Comparison of ENCODE assay signal across 7 cellular contexts in the genomic region with DNA sequence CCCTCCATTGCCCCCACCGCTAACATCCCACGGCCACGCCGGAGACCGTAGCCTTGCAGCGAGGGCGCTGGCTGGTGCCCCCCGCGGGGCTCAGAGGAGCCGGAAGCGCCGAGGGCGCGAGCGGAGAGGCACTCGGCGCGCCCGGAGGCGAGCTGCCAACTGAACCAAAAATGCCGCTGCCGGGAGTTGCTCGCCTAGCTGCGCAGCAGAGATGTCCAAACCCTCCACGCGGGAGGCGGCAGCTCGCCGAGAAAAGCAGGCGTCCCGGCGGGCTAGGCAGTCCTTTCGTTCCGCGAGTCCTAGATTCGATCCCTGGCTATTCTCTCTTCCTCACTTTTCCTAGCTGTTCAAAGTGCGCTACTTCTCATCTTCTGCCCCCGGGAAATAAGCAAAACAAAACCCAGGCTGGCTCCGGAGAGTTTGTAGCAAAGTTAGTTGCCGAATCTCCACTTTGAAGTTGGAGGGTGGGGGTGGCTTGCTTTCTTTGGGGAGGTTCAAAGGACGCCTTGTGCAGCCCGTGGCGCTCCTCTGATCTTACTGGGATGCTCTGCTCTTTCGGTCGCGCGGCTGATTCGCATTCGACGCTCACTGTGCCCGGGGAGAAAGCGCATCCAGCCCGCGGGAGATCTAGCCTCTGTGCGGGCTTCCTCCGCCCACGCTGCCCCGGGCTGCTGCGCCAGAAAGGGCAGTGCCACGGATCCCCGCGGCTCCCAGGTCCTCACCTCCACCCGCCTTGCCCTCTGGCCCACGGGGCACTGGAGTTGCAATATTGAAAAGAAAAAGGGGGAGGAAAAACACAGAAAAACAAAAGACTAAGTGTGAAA. TPM values are rescaled to one million over a fixed set of nuclear protein-coding genes. Genes with fewer than 3 reads are reported as not detected.
DNase-seq lines count a peak whose midpoint lies in the region; ATAC-seq and TF ChIP-seq lines count a peak whose summit lies in the region.

No MANE protein-coding gene starts in this region.

- DNase-seq in ELF-1 (ENCODE audit: low read depth, low spot score) (peak; percentile 75), NCI-H1930 (lab: John Stamatoyannopoulos, UW) (peak; percentile 2 to 17), T47D (ENCODE audit: low read depth in 1 of 2, low spot score in 1 of 2) (peak; percentile 35 to 42), left colon (peak in 1 of 2 donors; percentile 25), testis (no peak), NK-92 (lab: John Stamatoyannopoulos, UW; ENCODE audit: unreplicated experiment) (no peak)
- no peak for DNase-seq in stimulated activated CD4-positive, alpha-beta T cell treated with anti-CD3 and anti-CD28 coated beads, Interleukin-1b, Interleukin-23, amount 100 ng/mL, for 48 hours

- H3K27me3 ChIP-seq in testis = peaks cover 2% of the 10 kb centered on the region

- no peak for TF ChIP-seq POLR2A in testis (IDR thresholded peaks at IDR 0.05)

- H3K27ac ChIP-seq in testis = no peak overlapping the region

- H3K4me1 ChIP-seq in testis = peaks cover 10% of the 10 kb centered on the region

- H3K4me3 ChIP-seq in testis = peak overlapping the region; percentile 40 to 54

- intact Hi-C loops in left colon (cut with DNase I, micrococcal nuclease) = no loop called here
- intact Hi-C loops in testis (cut with DNase I; ENCODE audit: low total_unique reads) = no loop called here

- TF ChIP-seq CTCF in testis (IDR thresholded peaks at IDR 0.05) = no peak

- 0% methylated on average over 31 to 64 of the region's 64 CpGs for WGBS in testis, 2 donors

- H3K9me3 ChIP-seq in testis = no peaks in the 10 kb centered on the region

- in situ Hi-C loops in T47D (cut with HindIII; ENCODE audit: low pct_unique_long_range_greater_than_20kb, low sequenced_read_pairs) = no loop called here

- peak; percentile 31 for ATAC-seq in left colon

- no peaks in the 10 kb centered on the region for H3K36me3 ChIP-seq in testis (ENCODE audit: low read depth, missing control alignments)

RNA-seq across cellular contexts. Expression of gene NKX6-1, which starts 0.7 kb away (rescaled TPM):
- not detected for total RNA-seq in left colon
- 1 to 10 TPM in 1 of 2 donors, under 1 TPM in 1; 0.87 to 1.9 TPM for total RNA-seq in testis
- 1.3 TPM for polyA plus RNA-seq in testis (ENCODE audit: insufficient read depth, low read depth, low replicate concordance)

Comparison
In these comparisons a context has a peak if more than half of its experiments do, and no peak if none do; other contexts are left out.
1. DNase-seq: peak in ELF-1 (single experiment), NCI-H1930 (2 of 2) and T47D (2 of 2); none in testis (single experiment), stimulated activated CD4-positive, alpha-beta T cell treated with anti-CD3 and anti-CD28 coated beads, Interleukin-1b, Interleukin-23, amount 100 ng/mL, for 48 hours (single experiment) and NK-92 (single experiment).